ENCODE assay signal across 1 cellular context in the genomic region with DNA sequence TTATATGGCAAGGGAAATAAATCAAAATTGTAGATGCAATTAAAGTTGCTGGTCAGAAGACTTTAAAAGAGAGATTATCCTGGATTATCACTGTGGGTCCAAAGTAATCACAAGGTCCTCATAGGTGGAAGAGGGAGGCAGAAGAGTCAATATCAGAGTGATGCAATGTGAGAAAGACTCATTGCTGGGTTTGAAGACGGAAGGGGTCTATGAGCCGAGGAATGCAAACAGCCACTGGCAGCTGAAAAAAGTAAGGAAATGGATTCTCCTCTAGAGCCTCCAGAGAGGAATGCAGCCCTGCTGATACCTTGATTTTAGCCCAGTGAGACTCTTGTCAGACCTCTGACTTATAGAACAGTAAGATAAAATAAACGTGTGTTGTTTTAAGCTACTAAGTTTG.
TF ChIP-seq lines count a peak whose summit lies in the region.

No MANE protein-coding gene starts in this region.

TF ChIP-seq in GM23338, 12 proteins besides CTCF, POLR2A, EP300 and RAD21:
- TF ChIP-seq, protein P1, sequence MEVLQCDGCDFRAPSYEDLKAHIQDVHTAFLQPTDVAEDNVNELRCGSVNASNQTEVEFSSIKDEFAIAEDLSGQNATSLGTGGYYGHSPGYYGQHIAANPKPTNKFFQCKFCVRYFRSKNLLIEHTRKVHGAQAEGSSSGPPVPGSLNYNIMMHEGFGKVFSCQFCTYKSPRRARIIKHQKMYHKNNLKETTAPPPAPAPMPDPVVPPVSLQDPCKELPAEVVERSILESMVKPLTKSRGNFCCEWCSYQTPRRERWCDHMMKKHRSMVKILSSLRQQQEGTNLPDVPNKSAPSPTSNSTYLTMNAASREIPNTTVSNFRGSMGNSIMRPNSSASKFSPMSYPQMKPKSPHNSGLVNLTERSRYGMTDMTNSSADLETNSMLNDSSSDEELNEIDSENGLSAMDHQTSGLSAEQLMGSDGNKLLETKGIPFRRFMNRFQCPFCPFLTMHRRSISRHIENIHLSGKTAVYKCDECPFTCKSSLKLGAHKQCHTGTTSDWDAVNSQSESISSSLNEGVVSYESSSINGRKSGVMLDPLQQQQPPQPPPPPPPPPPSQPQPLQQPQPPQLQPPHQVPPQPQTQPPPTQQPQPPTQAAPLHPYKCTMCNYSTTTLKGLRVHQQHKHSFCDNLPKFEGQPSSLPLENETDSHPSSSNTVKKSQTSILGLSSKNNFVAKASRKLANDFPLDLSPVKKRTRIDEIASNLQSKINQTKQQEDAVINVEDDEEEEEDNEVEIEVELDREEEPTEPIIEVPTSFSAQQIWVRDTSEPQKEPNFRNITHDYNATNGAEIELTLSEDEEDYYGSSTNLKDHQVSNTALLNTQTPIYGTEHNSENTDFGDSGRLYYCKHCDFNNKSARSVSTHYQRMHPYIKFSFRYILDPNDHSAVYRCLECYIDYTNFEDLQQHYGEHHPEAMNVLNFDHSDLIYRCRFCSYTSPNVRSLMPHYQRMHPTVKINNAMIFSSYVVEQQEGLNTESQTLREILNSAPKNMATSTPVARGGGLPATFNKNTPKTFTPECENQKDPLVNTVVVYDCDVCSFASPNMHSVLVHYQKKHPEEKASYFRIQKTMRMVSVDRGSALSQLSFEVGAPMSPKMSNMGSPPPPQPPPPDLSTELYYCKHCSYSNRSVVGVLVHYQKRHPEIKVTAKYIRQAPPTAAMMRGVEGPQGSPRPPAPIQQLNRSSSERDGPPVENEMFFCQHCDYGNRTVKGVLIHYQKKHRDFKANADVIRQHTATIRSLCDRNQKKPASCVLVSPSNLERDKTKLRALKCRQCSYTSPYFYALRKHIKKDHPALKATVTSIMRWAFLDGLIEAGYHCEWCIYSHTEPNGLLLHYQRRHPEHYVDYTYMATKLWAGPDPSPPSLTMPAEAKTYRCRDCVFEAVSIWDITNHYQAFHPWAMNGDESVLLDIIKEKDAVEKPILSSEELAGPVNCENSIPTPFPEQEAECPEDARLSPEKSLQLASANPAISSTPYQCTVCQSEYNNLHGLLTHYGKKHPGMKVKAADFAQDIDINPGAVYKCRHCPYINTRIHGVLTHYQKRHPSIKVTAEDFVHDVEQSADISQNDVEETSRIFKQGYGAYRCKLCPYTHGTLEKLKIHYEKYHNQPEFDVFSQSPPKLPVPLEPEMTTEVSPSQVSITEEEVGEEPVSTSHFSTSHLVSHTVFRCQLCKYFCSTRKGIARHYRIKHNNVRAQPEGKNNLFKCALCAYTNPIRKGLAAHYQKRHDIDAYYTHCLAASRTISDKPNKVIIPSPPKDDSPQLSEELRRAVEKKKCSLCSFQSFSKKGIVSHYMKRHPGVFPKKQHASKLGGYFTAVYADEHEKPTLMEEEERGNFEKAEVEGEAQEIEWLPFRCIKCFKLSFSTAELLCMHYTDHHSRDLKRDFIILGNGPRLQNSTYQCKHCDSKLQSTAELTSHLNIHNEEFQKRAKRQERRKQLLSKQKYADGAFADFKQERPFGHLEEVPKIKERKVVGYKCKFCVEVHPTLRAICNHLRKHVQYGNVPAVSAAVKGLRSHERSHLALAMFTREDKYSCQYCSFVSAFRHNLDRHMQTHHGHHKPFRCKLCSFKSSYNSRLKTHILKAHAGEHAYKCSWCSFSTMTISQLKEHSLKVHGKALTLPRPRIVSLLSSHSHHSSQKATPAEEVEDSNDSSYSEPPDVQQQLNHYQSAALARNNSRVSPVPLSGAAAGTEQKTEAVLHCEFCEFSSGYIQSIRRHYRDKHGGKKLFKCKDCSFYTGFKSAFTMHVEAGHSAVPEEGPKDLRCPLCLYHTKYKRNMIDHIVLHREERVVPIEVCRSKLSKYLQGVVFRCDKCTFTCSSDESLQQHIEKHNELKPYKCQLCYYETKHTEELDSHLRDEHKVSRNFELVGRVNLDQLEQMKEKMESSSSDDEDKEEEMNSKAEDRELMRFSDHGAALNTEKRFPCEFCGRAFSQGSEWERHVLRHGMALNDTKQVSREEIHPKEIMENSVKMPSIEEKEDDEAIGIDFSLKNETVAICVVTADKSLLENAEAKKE (CRISPR knock-in tag; IDR thresholded peaks at IDR 0.05) = no peak
- TF ChIP-seq EZH2 (IDR thresholded peaks at IDR 0.05; ENCODE audit: low read depth, unreplicated experiment) (no peak), JUNB (IDR thresholded peaks at IDR 0.05; ENCODE audit: unreplicated experiment) (no peak), NANOG (IDR thresholded peaks at IDR 0.05; ENCODE audit: borderline replicate concordance) (no peak), ZNF331 (CRISPR knock-in tag; IDR thresholded peaks at IDR 0.05; ENCODE audit: low read depth) (no peak)
- TF ChIP-seq, protein P2, sequence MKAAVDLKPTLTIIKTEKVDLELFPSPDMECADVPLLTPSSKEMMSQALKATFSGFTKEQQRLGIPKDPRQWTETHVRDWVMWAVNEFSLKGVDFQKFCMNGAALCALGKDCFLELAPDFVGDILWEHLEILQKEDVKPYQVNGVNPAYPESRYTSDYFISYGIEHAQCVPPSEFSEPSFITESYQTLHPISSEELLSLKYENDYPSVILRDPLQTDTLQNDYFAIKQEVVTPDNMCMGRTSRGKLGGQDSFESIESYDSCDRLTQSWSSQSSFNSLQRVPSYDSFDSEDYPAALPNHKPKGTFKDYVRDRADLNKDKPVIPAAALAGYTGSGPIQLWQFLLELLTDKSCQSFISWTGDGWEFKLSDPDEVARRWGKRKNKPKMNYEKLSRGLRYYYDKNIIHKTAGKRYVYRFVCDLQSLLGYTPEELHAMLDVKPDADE (IDR thresholded peaks at IDR 0.05) = no peak
- TF ChIP-seq, protein P3, sequence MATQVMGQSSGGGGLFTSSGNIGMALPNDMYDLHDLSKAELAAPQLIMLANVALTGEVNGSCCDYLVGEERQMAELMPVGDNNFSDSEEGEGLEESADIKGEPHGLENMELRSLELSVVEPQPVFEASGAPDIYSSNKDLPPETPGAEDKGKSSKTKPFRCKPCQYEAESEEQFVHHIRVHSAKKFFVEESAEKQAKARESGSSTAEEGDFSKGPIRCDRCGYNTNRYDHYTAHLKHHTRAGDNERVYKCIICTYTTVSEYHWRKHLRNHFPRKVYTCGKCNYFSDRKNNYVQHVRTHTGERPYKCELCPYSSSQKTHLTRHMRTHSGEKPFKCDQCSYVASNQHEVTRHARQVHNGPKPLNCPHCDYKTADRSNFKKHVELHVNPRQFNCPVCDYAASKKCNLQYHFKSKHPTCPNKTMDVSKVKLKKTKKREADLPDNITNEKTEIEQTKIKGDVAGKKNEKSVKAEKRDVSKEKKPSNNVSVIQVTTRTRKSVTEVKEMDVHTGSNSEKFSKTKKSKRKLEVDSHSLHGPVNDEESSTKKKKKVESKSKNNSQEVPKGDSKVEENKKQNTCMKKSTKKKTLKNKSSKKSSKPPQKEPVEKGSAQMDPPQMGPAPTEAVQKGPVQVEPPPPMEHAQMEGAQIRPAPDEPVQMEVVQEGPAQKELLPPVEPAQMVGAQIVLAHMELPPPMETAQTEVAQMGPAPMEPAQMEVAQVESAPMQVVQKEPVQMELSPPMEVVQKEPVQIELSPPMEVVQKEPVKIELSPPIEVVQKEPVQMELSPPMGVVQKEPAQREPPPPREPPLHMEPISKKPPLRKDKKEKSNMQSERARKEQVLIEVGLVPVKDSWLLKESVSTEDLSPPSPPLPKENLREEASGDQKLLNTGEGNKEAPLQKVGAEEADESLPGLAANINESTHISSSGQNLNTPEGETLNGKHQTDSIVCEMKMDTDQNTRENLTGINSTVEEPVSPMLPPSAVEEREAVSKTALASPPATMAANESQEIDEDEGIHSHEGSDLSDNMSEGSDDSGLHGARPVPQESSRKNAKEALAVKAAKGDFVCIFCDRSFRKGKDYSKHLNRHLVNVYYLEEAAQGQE (IDR thresholded peaks at IDR 0.05; ENCODE audit: unreplicated experiment) = no peak
